8 cellular contexts compared by ENCODE assay signal in genomic region chr6:15501806-15502450, GRCh38.
DNase-seq lines count a peak whose midpoint lies in the region; ATAC-seq and TF ChIP-seq lines count a peak whose summit lies in the region.

No MANE protein-coding gene starts in this region.

- H3K9me2 ChIP-seq in SK-N-SH, result no peaks in the 10 kb centered on the region

- TF ChIP-seq POLR2A in tibial nerve (IDR thresholded peaks at IDR 0.05), result no peak

- no peaks in the 10 kb centered on the region for H3K4me1 Mint-ChIP-seq in activated CD4-positive, alpha-beta memory T cell treated with anti-CD3 and anti-CD28 coated beads for 36 hours (ENCODE audit: low read depth)
- no peaks in the 10 kb centered on the region for H3K4me1 Mint-ChIP-seq in activated CD4-positive, alpha-beta T cell treated with anti-CD3 and anti-CD28 coated beads for 36 hours
- no peaks in the 10 kb centered on the region for H3K4me1 Mint-ChIP-seq in activated CD8-positive, alpha-beta memory T cell treated with anti-CD3 and anti-CD28 coated beads, Interleukin-2, amount 10 ng/mL, durations not matched to agents 7 days and 5 days

- H3K27ac ChIP-seq in SK-N-SH (ENCODE audit: low read depth in 2 of 2, low read length in 1 of 2) (peak overlapping the region in 1 of 2 experiments; percentile 30; a peak in 1 of 4 replicates), parathyroid adenoma (peak overlapping the region; percentile 52), tibial nerve (peak overlapping the region in 2 of 4 donors; percentile 49 to 50)

- H3K27me3 ChIP-seq in SK-N-SH (ENCODE audit: insufficient read depth), result no peaks in the 10 kb centered on the region
- H3K27me3 ChIP-seq in parathyroid adenoma (ENCODE audit: control insufficient read depth, insufficient read depth, low read length), result no peaks in the 10 kb centered on the region
- no peaks in the 10 kb centered on the region for H3K27me3 ChIP-seq in tibial nerve

- H3K79me2 ChIP-seq in SK-N-SH (ENCODE audit: insufficient read depth), result 0 out of 2 replicates have a peak, but pooled peaks cover 7% of the 10 kb centered on the region
- H3K79me2 ChIP-seq in parathyroid adenoma, result no peaks in the 10 kb centered on the region

- no peak overlapping the region for H3K4me3 ChIP-seq in SK-N-SH (ENCODE audit: low read depth in 2 of 2, low read length in 1 of 2)
- no peak overlapping the region for H3K4me3 ChIP-seq in parathyroid adenoma (ENCODE audit: low read depth, low read length)
- no peak overlapping the region for H3K4me3 ChIP-seq in tibial nerve

- H3K4me2 ChIP-seq in SK-N-SH (peak overlapping the region; percentile 54; the same call in 1 of the 2 replicates), parathyroid adenoma (ENCODE audit: low read length) (no peak overlapping the region)

- CTCF ChIA-PET in SK-N-SH (lab: Yijun Ruan, JAX), result interaction anchor here (1.9 kb wide), 1 partner anchor 10 kb away, joined by 5 read pairs; no protein-coding TSS in a partner anchor
- CTCF ChIA-PET in activated CD4-positive, alpha-beta memory T cell treated with anti-CD3 and anti-CD28 coated beads for 36 hours (lab: Charles Lee), result no interaction called here
- CTCF ChIA-PET in activated CD4-positive, alpha-beta T cell treated with anti-CD3 and anti-CD28 coated beads for 36 hours (lab: Charles Lee), result interaction anchor here (0.6 kb wide), 1 partner anchor 1027 kb away, joined by 3 read pairs; no protein-coding TSS in a partner anchor
- CTCF ChIA-PET in activated CD8-positive, alpha-beta memory T cell treated with anti-CD3 and anti-CD28 coated beads, Interleukin-2, amount 10 ng/mL, durations not matched to agents 7 days and 5 days (lab: Charles Lee), result no interaction called here

- H3K9me3 Mint-ChIP-seq in activated CD4-positive, alpha-beta memory T cell treated with anti-CD3 and anti-CD28 coated beads for 36 hours, result no peaks in the 10 kb centered on the region
- no peaks in the 10 kb centered on the region for H3K9me3 Mint-ChIP-seq in activated CD4-positive, alpha-beta T cell treated with anti-CD3 and anti-CD28 coated beads for 36 hours (ENCODE audit: low read depth)
- no peaks in the 10 kb centered on the region for H3K9me3 Mint-ChIP-seq in activated CD8-positive, alpha-beta memory T cell treated with anti-CD3 and anti-CD28 coated beads, Interleukin-2, amount 10 ng/mL, durations not matched to agents 7 days and 5 days (ENCODE audit: low read depth)

- no peaks in the 10 kb centered on the region for H3K27me3 Mint-ChIP-seq in activated CD4-positive, alpha-beta memory T cell treated with anti-CD3 and anti-CD28 coated beads for 36 hours
- no peaks in the 10 kb centered on the region for H3K27me3 Mint-ChIP-seq in activated CD4-positive, alpha-beta T cell treated with anti-CD3 and anti-CD28 coated beads for 36 hours
- H3K27me3 Mint-ChIP-seq in activated CD8-positive, alpha-beta memory T cell treated with anti-CD3 and anti-CD28 coated beads, Interleukin-2, amount 10 ng/mL, durations not matched to agents 7 days and 5 days, result no peaks in the 10 kb centered on the region

- TF ChIP-seq CTCF in SK-N-SH (IDR thresholded peaks at IDR 0.05) (no peak), parathyroid adenoma (IDR thresholded peaks at IDR 0.05) (no peak), tibial nerve (IDR thresholded peaks at IDR 0.05) (no peak)

- no peak for TF ChIP-seq RAD21 in SK-N-SH (IDR thresholded peaks at IDR 0.05; ENCODE audit: low read length)

- POLR2A ChIA-PET in SK-N-SH (lab: Yijun Ruan, JAX), result no interaction called here
- POLR2A ChIA-PET in activated CD4-positive, alpha-beta memory T cell treated with anti-CD3 and anti-CD28 coated beads for 36 hours (lab: Charles Lee), result no interaction called here
- POLR2A ChIA-PET in activated CD4-positive, alpha-beta T cell treated with anti-CD3 and anti-CD28 coated beads for 36 hours (lab: Charles Lee), result no interaction called here

- ATAC-seq in activated CD4-positive, alpha-beta T cell treated with anti-CD3 and anti-CD28 coated beads for 36 hours, result no peak
- no peak for ATAC-seq in activated CD8-positive, alpha-beta memory T cell treated with anti-CD3 and anti-CD28 coated beads, Interleukin-2, amount 10 ng/mL, durations not matched to agents 7 days and 5 days

- no peak overlapping the region for H3K27ac Mint-ChIP-seq in activated CD4-positive, alpha-beta memory T cell treated with anti-CD3 and anti-CD28 coated beads for 36 hours
- no peak overlapping the region for H3K27ac Mint-ChIP-seq in activated CD4-positive, alpha-beta T cell treated with anti-CD3 and anti-CD28 coated beads for 36 hours
- H3K27ac Mint-ChIP-seq in activated CD8-positive, alpha-beta memory T cell treated with anti-CD3 and anti-CD28 coated beads, Interleukin-2, amount 10 ng/mL, durations not matched to agents 7 days and 5 days, result no peak overlapping the region

- H3K36me3 ChIP-seq in SK-N-SH (replicated peaks in 1 of 2; ENCODE audit: control insufficient read depth in 1 of 2, insufficient read depth in 2 of 2, low read length in 1 of 2) (peaks cover 0 to 4% of the 10 kb centered on the region in 2 experiments), parathyroid adenoma (ENCODE audit: control insufficient read depth, insufficient read depth, low read length) (no peaks in the 10 kb centered on the region), tibial nerve (peaks cover 0 to 35% (median 0%) of the 10 kb centered on the region in 3 donors)

- no peaks in the 10 kb centered on the region for H3K9me3 ChIP-seq in SK-N-SH
- H3K9me3 ChIP-seq in parathyroid adenoma (ENCODE audit: control insufficient read depth, low read length), result no peaks in the 10 kb centered on the region
- no peaks in the 10 kb centered on the region for H3K9me3 ChIP-seq in tibial nerve

- H3K36me3 Mint-ChIP-seq in activated CD4-positive, alpha-beta memory T cell treated with anti-CD3 and anti-CD28 coated beads for 36 hours, result peaks cover 56% of the 10 kb centered on the region
- H3K36me3 Mint-ChIP-seq in activated CD4-positive, alpha-beta T cell treated with anti-CD3 and anti-CD28 coated beads for 36 hours (ENCODE audit: low read depth), result peaks cover 74% of the 10 kb centered on the region
- H3K36me3 Mint-ChIP-seq in activated CD8-positive, alpha-beta memory T cell treated with anti-CD3 and anti-CD28 coated beads, Interleukin-2, amount 10 ng/mL, durations not matched to agents 7 days and 5 days, result peaks cover 7% of the 10 kb centered on the region

- H4K20me1 ChIP-seq in SK-N-SH (ENCODE audit: insufficient read depth), result peaks cover 46% of the 10 kb centered on the region

- TF ChIP-seq EP300 in SK-N-SH (IDR thresholded peaks at IDR 0.05; ENCODE audit: borderline replicate concordance in 1 of 2, low read depth in 1 of 2, low read length in 1 of 2) (no peak), tibial nerve (IDR thresholded peaks at IDR 0.05) (no peak)

- H2AFZ ChIP-seq in SK-N-SH (ENCODE audit: low read depth) (no peak overlapping the region), parathyroid adenoma (peak overlapping the region; percentile 16)

- DNase-seq in C1 segment of cervical spinal cord (lab: John Stamatoyannopoulos, UW), result peak in 11 of 14 donors; percentile 6 to 83 (median 56)
- no peak for DNase-seq in SK-N-SH
- DNase-seq in fibroblast of the conjunctiva (ENCODE audit: low read depth), result peak; percentile 58
- DNase-seq in activated CD4-positive, alpha-beta memory T cell treated with anti-CD3 and anti-CD28 coated beads for 36 hours, result no peak
- no peak for DNase-seq in activated CD4-positive, alpha-beta T cell treated with anti-CD3 and anti-CD28 coated beads for 36 hours
- no peak for DNase-seq in tibial nerve (ENCODE audit: low spot score in 2 of 2)
- DNase-seq in activated CD8-positive, alpha-beta memory T cell treated with anti-CD3 and anti-CD28 coated beads, Interleukin-2, amount 10 ng/mL, durations not matched to agents 7 days and 5 days, result no peak

- intact Hi-C loops in activated CD4-positive, alpha-beta memory T cell treated with anti-CD3 and anti-CD28 coated beads for 36 hours (cut with micrococcal nuclease), result no loop called here
- intact Hi-C loops in activated CD4-positive, alpha-beta T cell treated with anti-CD3 and anti-CD28 coated beads for 36 hours (cut with DNase I, micrococcal nuclease), result no loop called here

- H3K4me3 Mint-ChIP-seq in activated CD4-positive, alpha-beta memory T cell treated with anti-CD3 and anti-CD28 coated beads for 36 hours, result no peak overlapping the region
- H3K4me3 Mint-ChIP-seq in activated CD4-positive, alpha-beta T cell treated with anti-CD3 and anti-CD28 coated beads for 36 hours, result no peak overlapping the region
- H3K4me3 Mint-ChIP-seq in activated CD8-positive, alpha-beta memory T cell treated with anti-CD3 and anti-CD28 coated beads, Interleukin-2, amount 10 ng/mL, durations not matched to agents 7 days and 5 days, result no peak overlapping the region

- WGBS in SK-N-SH (ENCODE audit: low lambda C conversion rate), result 78% methylated on average over 17 of the region's 21 CpGs
- WGBS in tibial nerve, 2 donors, result 56 to 65% methylated on average over 19 to 20 of the region's 21 CpGs

- H3K9ac ChIP-seq in SK-N-SH, result no peak overlapping the region
- H3K9ac ChIP-seq in parathyroid adenoma, result no peak overlapping the region

- H3F3A ChIP-seq in SK-N-SH (replicated peaks; ENCODE audit: insufficient read depth), result peaks cover 10% of the 10 kb centered on the region

- H3K4me1 ChIP-seq in SK-N-SH (ENCODE audit: control insufficient read depth in 1 of 2, insufficient read depth in 2 of 2, low read depth in 1 of 2, low read length in 1 of 2) (peaks cover 25 to 39% of the 10 kb centered on the region in 2 experiments), parathyroid adenoma (peaks cover 37% of the 10 kb centered on the region), tibial nerve (peaks cover 0 to 55% (median 25%) of the 10 kb centered on the region in 4 donors)

TF ChIP-seq in SK-N-SH, 30 proteins besides CTCF, POLR2A, EP300 and RAD21 (continues in another document):
- TF ChIP-seq PBX3 (IDR thresholded peaks at IDR 0.05) (peak; percentile 36), USF2 (IDR thresholded peaks at IDR 0.05; ENCODE audit: borderline replicate concordance, low read depth, low read length) (no peak), TEAD4 (IDR thresholded peaks at IDR 0.05; ENCODE audit: borderline replicate concordance, insufficient read depth) (no peak)

Comparison
In these comparisons a context has a peak if more than half of its experiments do, and no peak if none do; other contexts are left out.
1. DNase-seq: peak in C1 segment of cervical spinal cord (11 of 14) and fibroblast of the conjunctiva (single experiment); none in SK-N-SH (single experiment), activated CD4-positive, alpha-beta memory T cell treated with anti-CD3 and anti-CD28 coated beads for 36 hours (single experiment), activated CD4-positive, alpha-beta T cell treated with anti-CD3 and anti-CD28 coated beads for 36 hours (single experiment), tibial nerve (0 of 2) and activated CD8-positive, alpha-beta memory T cell treated with anti-CD3 and anti-CD28 coated beads, Interleukin-2, amount 10 ng/mL, durations not matched to agents 7 days and 5 days (single experiment).
2. CTCF ChIA-PET loops: an anchor here in SK-N-SH (1.9 kb wide) and activated CD4-positive, alpha-beta T cell treated with anti-CD3 and anti-CD28 coated beads for 36 hours (0.6 kb wide); none called in activated CD4-positive, alpha-beta memory T cell treated with anti-CD3 and anti-CD28 coated beads for 36 hours and activated CD8-positive, alpha-beta memory T cell treated with anti-CD3 and anti-CD28 coated beads, Interleukin-2, amount 10 ng/mL, durations not matched to agents 7 days and 5 days.